9 cellular contexts compared by ENCODE assay signal in the genomic region with DNA sequence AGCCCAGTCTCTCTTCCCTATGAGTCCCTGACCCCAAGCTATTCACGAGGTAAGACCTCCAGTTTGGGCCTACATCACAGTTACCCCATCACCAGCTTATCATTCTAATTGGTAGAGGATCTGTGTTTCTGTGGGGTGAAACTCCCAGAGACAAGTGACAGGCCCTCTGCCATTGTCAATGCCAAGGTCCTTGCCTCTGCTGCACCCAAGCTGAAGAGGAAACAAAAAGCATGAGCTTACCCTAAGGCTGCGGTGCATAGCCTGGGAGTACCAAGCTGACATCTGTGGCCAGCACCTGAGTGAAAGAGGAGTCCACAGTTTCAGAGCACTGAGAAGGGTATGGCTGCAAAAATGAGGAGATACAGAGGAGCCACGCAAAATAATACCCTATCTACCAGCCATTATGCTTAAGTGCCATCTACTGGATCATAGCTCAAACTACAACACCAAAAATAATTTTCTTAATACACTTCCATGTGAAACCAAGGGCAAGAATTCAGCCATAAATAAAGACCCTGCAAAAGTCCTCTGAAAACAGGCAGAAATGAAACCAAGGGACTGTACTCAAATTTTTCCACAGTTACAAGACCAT.
DNase-seq lines count a peak whose midpoint lies in the region; ATAC-seq, FAIRE-seq and TF ChIP-seq lines count a peak whose summit lies in the region.
"Had no signal": no experiment of that assay in that cellular context is flagged by ENCODE, and none has a peak within 500 bp of the region (broad histone marks: within the 10 kb centered on the region; RNA-seq: fewer than 3 reads in every experiment).

No MANE protein-coding gene starts in this region.

- H3K27ac Mint-ChIP-seq in GM23338, result no peak overlapping the region

- H3K4me1 ChIP-seq in GM23338 (ENCODE audit: insufficient read depth), result no peaks in the 10 kb centered on the region
- no peaks in the 10 kb centered on the region for H3K4me1 ChIP-seq in foreskin keratinocyte

- FAIRE-seq in HTR-8/SVneo (lab: Jason Lieb, UNC) (no peak), GM19239 (lab: Jason Lieb, UNC) (no peak)

- H3K4me1 Mint-ChIP-seq in GM23338, result no peaks in the 10 kb centered on the region; the same call in 2 of the 3 replicates

- DNase-seq in GM23338 (ENCODE audit: low spot score) (peak; percentile 64), NCI-H524 (lab: John Stamatoyannopoulos, UW) (peak; percentile 5 to 51), foreskin keratinocyte (no peak), HTR-8/SVneo (ENCODE audit: insufficient read length, low spot score) (no peak), GM19239 (ENCODE audit: insufficient read length, low spot score) (no peak)

- TF ChIP-seq CTCF in C4-2B (conservative IDR thresholded peaks at IDR 0.05), result peak; percentile 65
- TF ChIP-seq CTCF in GM23338 (conservative IDR thresholded peaks at IDR 0.05; ENCODE audit: low read depth in 2 of 2), result peak; percentile 67 to 73
- TF ChIP-seq CTCF in foreskin keratinocyte (conservative IDR thresholded peaks at IDR 0.05), result peak; percentile 41

- H3K9me3 Mint-ChIP-seq in GM23338, result peaks cover 46% of the 10 kb centered on the region

- peaks cover 38% of the 10 kb centered on the region for H3K36me3 Mint-ChIP-seq in GM23338 (ENCODE audit: low read depth)

- H3K79me2 ChIP-seq in GM23338 (replicated peaks; ENCODE audit: insufficient read depth), result no peaks in the 10 kb centered on the region

- 0 out of 2 replicates have a peak, but pooled peaks cover 6% of the 10 kb centered on the region for H3K9me2 ChIP-seq in GM23338 (ENCODE audit: insufficient read depth)

- no peak overlapping the region for H3K4me2 ChIP-seq in GM23338

- H3K27me3 ChIP-seq in GM23338 (ENCODE audit: insufficient read depth), result no peaks in the 10 kb centered on the region
- H3K27me3 ChIP-seq in foreskin keratinocyte, result no peaks in the 10 kb centered on the region

- H3K27me3 Mint-ChIP-seq in GM23338 (ENCODE audit: insufficient read depth, low read depth, poor library complexity), result peaks cover 3% of the 10 kb centered on the region

- peaks cover 6% of the 10 kb centered on the region; the same call in 1 of the 2 replicates for H3K36me3 ChIP-seq in GM23338 (ENCODE audit: insufficient read depth)

- H3K4me3 Mint-ChIP-seq in GM23338, result no peak overlapping the region

- ATAC-seq in GM23338 (peak; percentile 76), foreskin keratinocyte (no peak), HG03135 (IDR thresholded peaks at IDR 0.05; ENCODE audit: unreplicated experiment) (no peak), GM19452 (IDR thresholded peaks at IDR 0.05; ENCODE audit: unreplicated experiment) (no peak)

- H3F3A ChIP-seq in GM23338 (replicated peaks; ENCODE audit: low read depth), result no peaks in the 10 kb centered on the region

- H3K27ac ChIP-seq in C4-2B, result no peak overlapping the region
- no peak overlapping the region for H3K27ac ChIP-seq in GM23338 (ENCODE audit: low read depth)
- H3K27ac ChIP-seq in foreskin keratinocyte, result no peak overlapping the region

- H3K4me3 ChIP-seq in GM23338, result no peak overlapping the region
- H3K4me3 ChIP-seq: lung had no signal

- peak overlapping the region; percentile 60; the same call in 1 of the 2 replicates for H2AFZ ChIP-seq in GM23338

- no peaks in the 10 kb centered on the region for H4K20me1 ChIP-seq in GM23338 (replicated peaks; ENCODE audit: insufficient read depth)

TF ChIP-seq in GM23338, 12 proteins besides CTCF, POLR2A, EP300 and RAD21:
- no peak for TF ChIP-seq STAT1 (IDR thresholded peaks at IDR 0.05; ENCODE audit: unreplicated experiment)
- TF ChIP-seq, protein P1, sequence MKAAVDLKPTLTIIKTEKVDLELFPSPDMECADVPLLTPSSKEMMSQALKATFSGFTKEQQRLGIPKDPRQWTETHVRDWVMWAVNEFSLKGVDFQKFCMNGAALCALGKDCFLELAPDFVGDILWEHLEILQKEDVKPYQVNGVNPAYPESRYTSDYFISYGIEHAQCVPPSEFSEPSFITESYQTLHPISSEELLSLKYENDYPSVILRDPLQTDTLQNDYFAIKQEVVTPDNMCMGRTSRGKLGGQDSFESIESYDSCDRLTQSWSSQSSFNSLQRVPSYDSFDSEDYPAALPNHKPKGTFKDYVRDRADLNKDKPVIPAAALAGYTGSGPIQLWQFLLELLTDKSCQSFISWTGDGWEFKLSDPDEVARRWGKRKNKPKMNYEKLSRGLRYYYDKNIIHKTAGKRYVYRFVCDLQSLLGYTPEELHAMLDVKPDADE (IDR thresholded peaks at IDR 0.05), result no peak
TF ChIP-seq in GM23338: peak in this region for 0.

Comparison
In these comparisons a context has a peak if more than half of its experiments do, and no peak if none do; other contexts are left out.
1. DNase-seq: peak in GM23338 (single experiment) and NCI-H524 (2 of 2); none in foreskin keratinocyte (0 of 2), HTR-8/SVneo (single experiment) and GM19239 (single experiment).
2. Peak in every context shown above with its lines, with median percentiles within 50 percentile points of each other: CTCF ChIP-seq.